ENCODE assay signal across 26 cellular contexts in genomic region chr21:33668620-33669019, GRCh38.
"Had no signal": no experiment of that assay in that cellular context is flagged by ENCODE, and none has a peak within 500 bp of the region (broad histone marks: within the 10 kb centered on the region; RNA-seq: fewer than 3 reads in every experiment).

No MANE protein-coding gene starts in this region.

- H3K27me3 Mint-ChIP-seq: activated naive CD4-positive, alpha-beta T cell treated with anti-CD3 and anti-CD28 coated beads, Interleukin-2, amount 10 ng/mL, durations not matched to agents 7 days and 5 days; stimulated activated naive B cell treated with anti-CD40 and anti-IgM and Interleukin-4, amounts not matched to agents 10 μg/mL and 1 μg/mL and 100 μg/mL, for 72 hours; T-helper 17 cell had no signal

- H3K9me3 ChIP-seq: body of pancreas, gastrocnemius medialis, sigmoid colon, thoracic aorta, upper lobe of left lung had no signal

- H3K36me3 Mint-ChIP-seq: activated CD4-positive, alpha-beta memory T cell treated with anti-CD3 and anti-CD28 coated beads for 36 hours; activated naive CD4-positive, alpha-beta T cell treated with anti-CD3 and anti-CD28 coated beads, Interleukin-2, amount 10 ng/mL, durations not matched to agents 7 days and 5 days; stimulated activated naive B cell treated with anti-CD40 and anti-IgM and Interleukin-4, amounts not matched to agents 10 μg/mL and 1 μg/mL and 100 μg/mL, for 72 hours had no signal

- H3K9me3 Mint-ChIP-seq: activated CD4-positive, alpha-beta memory T cell treated with anti-CD3 and anti-CD28 coated beads for 36 hours; activated naive CD4-positive, alpha-beta T cell treated with anti-CD3 and anti-CD28 coated beads, Interleukin-2, amount 10 ng/mL, durations not matched to agents 7 days and 5 days; nephron; stimulated activated naive B cell treated with anti-CD40 and anti-IgM and Interleukin-4, amounts not matched to agents 10 μg/mL and 1 μg/mL and 100 μg/mL, for 72 hours had no signal

- H3K4me3 Mint-ChIP-seq: activated CD4-positive, alpha-beta memory T cell treated with anti-CD3 and anti-CD28 coated beads for 36 hours; activated naive CD4-positive, alpha-beta T cell treated with anti-CD3 and anti-CD28 coated beads, Interleukin-2, amount 10 ng/mL, durations not matched to agents 7 days and 5 days; nephron; stimulated activated naive B cell treated with anti-CD40 and anti-IgM and Interleukin-4, amounts not matched to agents 10 μg/mL and 1 μg/mL and 100 μg/mL, for 72 hours; T-helper 17 cell had no signal

- H3K36me3 ChIP-seq: gastrocnemius medialis, sigmoid colon, thoracic aorta, upper lobe of left lung had no signal

- H3K27ac ChIP-seq: body of pancreas, gastrocnemius medialis, sigmoid colon, thoracic aorta, upper lobe of left lung had no signal

- H3K4me3 ChIP-seq: body of pancreas, gastrocnemius medialis, lung, sigmoid colon, smooth muscle cell, thoracic aorta, upper lobe of left lung had no signal

- H3K4me1 ChIP-seq: body of pancreas, upper lobe of left lung had no signal

- DNase-seq: activated CD4-positive, alpha-beta memory T cell treated with anti-CD3 and anti-CD28 coated beads for 36 hours; activated CD4-positive, alpha-beta T cell treated with anti-CD3 and anti-CD28 coated beads for 4 hours; activated CD4-positive, CD25-positive, alpha-beta regulatory T cell; activated effector memory CD4-positive, alpha-beta T cell treated with Interleukin-2 at 50 U/mL for 16 hours; activated naive CD4-positive, alpha-beta T cell treated with anti-CD3 and anti-CD28 coated beads, Interleukin-2, amount 10 ng/mL, durations not matched to agents 7 days and 5 days; activated T-cell treated with anti-CD3 and anti-CD28 coated beads, Interleukin-2, amount 50 U/mL, for 48 hours; anterior cingulate cortex; body of pancreas; central memory CD4-positive, alpha-beta T cell; effector memory CD4-positive, alpha-beta T cell; gastrocnemius medialis; hypothalamus; left colon; nucleus accumbens; sigmoid colon; stimulated activated CD4-positive, alpha-beta T cell treated with anti-CD3 and anti-CD28 coated beads, Interleukin-2, amount 100 ng/mL, for 48 hours; stimulated activated CD8-positive, alpha-beta memory T cell treated with anti-CD3 and anti-CD28 coated beads, Interleukin-4, amount 100 ng/mL, for 48 hours; stimulated activated naive B cell treated with anti-CD40 and anti-IgM and Interleukin-4, amounts not matched to agents 10 μg/mL and 1 μg/mL and 100 μg/mL, for 72 hours; SW 1271; T-helper 17 cell; upper lobe of left lung had no signal

- ATAC-seq: body of pancreas; esophagus mucosa; gastrocnemius medialis; left colon; stimulated activated naive B cell treated with anti-CD40 and anti-IgM and Interleukin-4, amounts not matched to agents 10 μg/mL and 1 μg/mL and 100 μg/mL, for 72 hours; T-helper 17 cell had no signal

- H3K27ac Mint-ChIP-seq: activated CD4-positive, alpha-beta memory T cell treated with anti-CD3 and anti-CD28 coated beads for 36 hours; activated naive CD4-positive, alpha-beta T cell treated with anti-CD3 and anti-CD28 coated beads, Interleukin-2, amount 10 ng/mL, durations not matched to agents 7 days and 5 days; nephron; stimulated activated naive B cell treated with anti-CD40 and anti-IgM and Interleukin-4, amounts not matched to agents 10 μg/mL and 1 μg/mL and 100 μg/mL, for 72 hours; T-helper 17 cell had no signal

- H3K27me3 ChIP-seq: body of pancreas, gastrocnemius medialis, sigmoid colon, upper lobe of left lung had no signal

- H3K4me1 Mint-ChIP-seq: activated naive CD4-positive, alpha-beta T cell treated with anti-CD3 and anti-CD28 coated beads, Interleukin-2, amount 10 ng/mL, durations not matched to agents 7 days and 5 days; stimulated activated naive B cell treated with anti-CD40 and anti-IgM and Interleukin-4, amounts not matched to agents 10 μg/mL and 1 μg/mL and 100 μg/mL, for 72 hours had no signal

- H3K4me2 ChIP-seq: smooth muscle cell had no signal
